10 cellular contexts compared by ENCODE assay signal in the genomic region with DNA sequence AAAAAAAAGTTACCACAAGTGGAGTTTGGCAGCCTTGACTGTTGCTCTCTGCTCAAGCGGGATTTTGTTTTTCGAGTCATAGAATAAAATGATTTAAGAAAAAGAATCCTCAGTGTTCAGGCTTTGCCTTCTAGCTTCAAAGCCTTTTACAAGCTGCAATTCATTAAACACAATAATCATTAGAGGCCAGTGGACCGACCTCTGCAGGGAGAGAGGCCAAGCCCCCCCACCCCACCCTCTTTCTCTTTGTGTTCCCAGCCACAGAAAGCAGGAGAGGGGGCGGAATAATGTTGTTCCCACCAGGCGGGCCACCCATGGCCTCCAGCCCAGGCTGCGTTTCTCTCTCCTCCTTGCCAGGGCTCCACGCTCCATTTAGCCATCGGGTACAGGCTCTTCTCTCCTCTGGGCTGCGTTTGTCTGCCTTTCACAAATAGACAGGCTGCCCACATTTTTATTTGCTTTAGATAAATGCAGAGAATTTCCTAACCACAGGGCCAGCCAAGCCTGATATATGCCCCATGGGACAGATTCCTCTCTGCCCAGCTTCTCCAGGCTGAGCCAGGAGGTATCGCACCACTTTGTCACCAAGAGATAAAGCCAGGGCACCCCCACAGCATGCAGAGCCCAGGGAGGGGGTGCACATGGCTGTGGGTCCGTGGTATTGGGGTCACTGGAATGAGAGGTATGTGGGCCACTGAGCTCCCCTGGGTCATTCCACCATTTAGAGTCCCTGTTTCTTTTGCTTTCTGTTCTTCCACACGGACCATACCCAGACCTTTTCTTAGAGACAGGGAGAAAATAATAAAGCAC.
DNase-seq lines count a peak whose midpoint lies in the region; FAIRE-seq and TF ChIP-seq lines count a peak whose summit lies in the region.
"Had no signal": no experiment of that assay in that cellular context is flagged by ENCODE, and none has a peak within 500 bp of the region (broad histone marks: within the 10 kb centered on the region; RNA-seq: fewer than 3 reads in every experiment).

No MANE protein-coding gene starts in this region.

- 17% methylated on average over 12 of the region's 12 CpGs for WGBS in prostate gland

- H3K9me3 Mint-ChIP-seq in glutamatergic neuron (ENCODE audit: unreplicated experiment), result no peaks in the 10 kb centered on the region
- no peaks in the 10 kb centered on the region for H3K9me3 Mint-ChIP-seq in activated CD4-positive, alpha-beta T cell treated with anti-CD3 and anti-CD28 coated beads, Interleukin-2, amount 10 ng/mL, durations not matched to agents 7 days and 5 days
- H3K9me3 Mint-ChIP-seq: T-helper 1 cell treated with Interleukin-12 subunit alpha and Interleukin-12 subunit beta and Interleukin-4 antibody, amounts not matched to agents 30 μg/mL and 1 μg/mL, for 36 hours had no signal

- no peaks in the 10 kb centered on the region for H3K9me3 ChIP-seq in prostate gland

- peaks cover 4% of the 10 kb centered on the region for H3K27me3 Mint-ChIP-seq in glutamatergic neuron (ENCODE audit: unreplicated experiment)
- peaks cover 30% of the 10 kb centered on the region for H3K27me3 Mint-ChIP-seq in activated CD4-positive, alpha-beta T cell treated with anti-CD3 and anti-CD28 coated beads, Interleukin-2, amount 10 ng/mL, durations not matched to agents 7 days and 5 days

- POLR2A ChIA-PET in activated CD4-positive, alpha-beta T cell treated with anti-CD3 and anti-CD28 coated beads, Interleukin-2, amount 10 ng/mL, durations not matched to agents 7 days and 5 days (lab: Charles Lee), result no interaction called here

- DNase-seq in DMS153 treated with DMSO at 0.1 percent for 48 hours (lab: John Stamatoyannopoulos, UW; ENCODE audit: unreplicated experiment), result peak; percentile 58
- DNase-seq in NCI-H748 (lab: John Stamatoyannopoulos, UW; ENCODE audit: unreplicated experiment), result peak; percentile 80
- no peak for DNase-seq in glutamatergic neuron
- peak; percentile 70 for DNase-seq in prostate gland (ENCODE audit: low spot score)
- DNase-seq in NCI-H524 (lab: John Stamatoyannopoulos, UW), result no peak
- no peak for DNase-seq in activated CD4-positive, alpha-beta T cell treated with anti-CD3 and anti-CD28 coated beads, Interleukin-2, amount 10 ng/mL, durations not matched to agents 7 days and 5 days
- no peak for DNase-seq in KBM-7
- no peak for DNase-seq in GM19239 (ENCODE audit: insufficient read length, low spot score)

- FAIRE-seq in GM19239 (lab: Jason Lieb, UNC), result no peak
- FAIRE-seq: endothelial cell of umbilical vein had no signal

- TF ChIP-seq POLR2A in prostate gland (IDR thresholded peaks at IDR 0.05), result no peak

- CTCF ChIA-PET in activated CD4-positive, alpha-beta T cell treated with anti-CD3 and anti-CD28 coated beads, Interleukin-2, amount 10 ng/mL, durations not matched to agents 7 days and 5 days (lab: Charles Lee), result interaction anchor here (0.9 kb wide), 1 partner anchor 15 kb away, joined by 6 read pairs; no protein-coding TSS in a partner anchor

- H3K27ac ChIP-seq in prostate gland, result peak overlapping the region; percentile 68 to 71

- H3K36me3 ChIP-seq in prostate gland, result no peaks in the 10 kb centered on the region

- H3K4me1 Mint-ChIP-seq in glutamatergic neuron (ENCODE audit: low read depth, unreplicated experiment), result peaks cover 12% of the 10 kb centered on the region
- H3K4me1 Mint-ChIP-seq in activated CD4-positive, alpha-beta T cell treated with anti-CD3 and anti-CD28 coated beads, Interleukin-2, amount 10 ng/mL, durations not matched to agents 7 days and 5 days, result no peaks in the 10 kb centered on the region

- H3K4me3 ChIP-seq in prostate gland, result no peak overlapping the region

- H3K27me3 ChIP-seq in prostate gland (replicated peaks; ENCODE audit: insufficient read depth), result no peaks in the 10 kb centered on the region

- intact Hi-C loops in prostate gland (cut with DNase I), result no loop called here

- peak overlapping the region; percentile 47 for H3K4me3 Mint-ChIP-seq in glutamatergic neuron (ENCODE audit: unreplicated experiment)
- H3K4me3 Mint-ChIP-seq in activated CD4-positive, alpha-beta T cell treated with anti-CD3 and anti-CD28 coated beads, Interleukin-2, amount 10 ng/mL, durations not matched to agents 7 days and 5 days, result no peak overlapping the region
- H3K4me3 Mint-ChIP-seq: T-helper 1 cell treated with Interleukin-12 subunit alpha and Interleukin-12 subunit beta and Interleukin-4 antibody, amounts not matched to agents 30 μg/mL and 1 μg/mL, for 36 hours had no signal

- H3K4me1 ChIP-seq in prostate gland (replicated peaks), result peaks cover 4% of the 10 kb centered on the region

- no peaks in the 10 kb centered on the region for H3K36me3 Mint-ChIP-seq in glutamatergic neuron (ENCODE audit: unreplicated experiment)
- no peaks in the 10 kb centered on the region for H3K36me3 Mint-ChIP-seq in activated CD4-positive, alpha-beta T cell treated with anti-CD3 and anti-CD28 coated beads, Interleukin-2, amount 10 ng/mL, durations not matched to agents 7 days and 5 days (ENCODE audit: low read depth)

- TF ChIP-seq CTCF in glutamatergic neuron (IDR thresholded peaks at IDR 0.05; ENCODE audit: partially characterized antibody, unreplicated experiment), result no peak
- no peak for TF ChIP-seq CTCF in prostate gland (IDR thresholded peaks at IDR 0.05)

- H3K27ac Mint-ChIP-seq in glutamatergic neuron (ENCODE audit: unreplicated experiment), result peak overlapping the region; percentile 85
- H3K27ac Mint-ChIP-seq in activated CD4-positive, alpha-beta T cell treated with anti-CD3 and anti-CD28 coated beads, Interleukin-2, amount 10 ng/mL, durations not matched to agents 7 days and 5 days, result no peak overlapping the region
- H3K27ac Mint-ChIP-seq: T-helper 1 cell treated with Interleukin-12 subunit alpha and Interleukin-12 subunit beta and Interleukin-4 antibody, amounts not matched to agents 30 μg/mL and 1 μg/mL, for 36 hours had no signal

- in situ Hi-C loops in KBM-7 (cut with MboI; ENCODE audit: low pct_unique_long_range_greater_than_20kb, low sequenced_read_pairs), result no loop called here

Comparison
In these comparisons a context has a peak if more than half of its experiments do, and no peak if none do; other contexts are left out.
1. DNase-seq: peak in DMS153 treated with DMSO at 0.1 percent for 48 hours (single experiment), NCI-H748 (single experiment) and prostate gland (single experiment); none in glutamatergic neuron (single experiment), NCI-H524 (0 of 2), activated CD4-positive, alpha-beta T cell treated with anti-CD3 and anti-CD28 coated beads, Interleukin-2, amount 10 ng/mL, durations not matched to agents 7 days and 5 days (single experiment), KBM-7 (single experiment) and GM19239 (single experiment).